ENCODE assay signal across 30 cellular contexts in the genomic region with DNA sequence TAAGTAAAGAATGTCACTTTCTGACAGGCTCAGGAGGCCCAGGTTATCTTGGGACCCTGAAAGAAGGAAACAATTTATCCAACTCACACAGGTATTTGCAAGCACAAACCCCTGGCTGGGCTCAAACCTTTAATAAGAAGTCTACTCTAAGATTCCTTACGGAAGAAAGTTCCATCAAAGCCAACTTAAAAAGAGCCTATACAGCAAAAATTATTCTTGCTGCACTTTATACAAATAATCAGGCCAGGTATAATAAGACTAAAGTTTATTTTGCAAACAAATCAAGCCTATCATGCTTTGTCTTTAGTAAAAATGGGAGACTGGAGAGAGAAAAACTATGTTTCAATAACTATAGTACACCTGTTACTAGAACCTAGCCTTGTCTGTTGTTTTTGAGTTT.
"Had no signal": no experiment of that assay in that cellular context is flagged by ENCODE, and none has a peak within 500 bp of the region (broad histone marks: within the 10 kb centered on the region; RNA-seq: fewer than 3 reads in every experiment).

No MANE protein-coding gene starts in this region.

- ATAC-seq: activated CD8-positive, alpha-beta T cell treated with anti-CD3 and anti-CD28 coated beads for 36 hours; activated T-cell treated with anti-CD3 and anti-CD28 coated beads, Interleukin-2, amount 50 U/mL, for 4 hours; activated T-helper 17 cell treated with anti-CD3 and anti-CD28 coated beads, Interleukin-2, amount 50 U/mL, for 72 hours had no signal

- H3K4me1 Mint-ChIP-seq: activated T-helper 17 cell treated with anti-CD3 and anti-CD28 coated beads, Interleukin-2, amount 50 U/mL, for 72 hours had no signal

- H3K4me3 ChIP-seq: colonic mucosa, esophagus squamous epithelium had no signal

- H3K27me3 ChIP-seq: brain microvascular endothelial cell, colonic mucosa, esophagus squamous epithelium had no signal

- H3K27ac ChIP-seq: brain microvascular endothelial cell, colonic mucosa, epithelial cell of prostate, esophagus squamous epithelium had no signal

- H3K9me3 ChIP-seq: colonic mucosa, esophagus squamous epithelium had no signal

- H3K4me1 ChIP-seq: colonic mucosa had no signal

- H3K4me3 Mint-ChIP-seq: activated CD8-positive, alpha-beta T cell treated with anti-CD3 and anti-CD28 coated beads for 36 hours; activated naive CD8-positive, alpha-beta T cell; activated T-cell treated with anti-CD3 and anti-CD28 coated beads, Interleukin-2, amount 50 U/mL, for 4 hours; activated T-helper 17 cell treated with anti-CD3 and anti-CD28 coated beads, Interleukin-2, amount 50 U/mL, for 72 hours had no signal

- FAIRE-seq: astrocyte, bronchial epithelial cell, endometrium, endothelial cell of umbilical vein had no signal

- H3K9me3 Mint-ChIP-seq: activated CD8-positive, alpha-beta T cell treated with anti-CD3 and anti-CD28 coated beads for 36 hours; activated T-cell treated with anti-CD3 and anti-CD28 coated beads, Interleukin-2, amount 50 U/mL, for 4 hours; activated T-helper 17 cell treated with anti-CD3 and anti-CD28 coated beads, Interleukin-2, amount 50 U/mL, for 72 hours had no signal

- H3K27me3 Mint-ChIP-seq: activated CD8-positive, alpha-beta T cell treated with anti-CD3 and anti-CD28 coated beads for 36 hours; activated naive CD8-positive, alpha-beta T cell; activated T-helper 17 cell treated with anti-CD3 and anti-CD28 coated beads, Interleukin-2, amount 50 U/mL, for 72 hours had no signal

- H3K27ac Mint-ChIP-seq: activated CD8-positive, alpha-beta T cell treated with anti-CD3 and anti-CD28 coated beads for 36 hours; activated naive CD8-positive, alpha-beta T cell; activated T-helper 17 cell treated with anti-CD3 and anti-CD28 coated beads, Interleukin-2, amount 50 U/mL, for 72 hours had no signal

- H3K36me3 ChIP-seq: brain microvascular endothelial cell, colonic mucosa, esophagus squamous epithelium had no signal

- DNase-seq: activated CD4-positive, alpha-beta T cell treated with anti-CD3 and anti-CD28 coated beads for 4 hours; activated CD4-positive, alpha-beta T cell treated with anti-CD3 and anti-CD28 coated beads, Interleukin-2, amount 50 U/mL, for 1 hour; activated CD4-positive, alpha-beta T cell treated with anti-CD3 and anti-CD28 coated beads, Interleukin-2, amount 50 U/mL, for 48 hours; activated CD4-positive, CD25-positive, alpha-beta regulatory T cell; activated CD4-positive, CD25-positive, alpha-beta regulatory T cell treated with anti-CD3 and anti-CD28 coated beads, Interleukin-2, amount 50 U/mL, for 72 hours; activated CD8-positive, alpha-beta memory T cell treated with anti-CD3 and anti-CD28 coated beads for 24 hours; activated CD8-positive, alpha-beta T cell treated with anti-CD3 and anti-CD28 coated beads for 36 hours; activated effector memory CD4-positive, alpha-beta T cell treated with Interleukin-2 at 50 U/mL for 16 hours; activated gamma-delta T cell treated with Interleukin-2 at 50 U/mL for 16 hours; activated naive CD4-positive, alpha-beta T cell treated with anti-CD3 and anti-CD28 coated beads, Interleukin-2, amount 50 U/mL, for 16 hours; activated naive CD4-positive, alpha-beta T cell treated with Interleukin-2 at 50 U/mL for 16 hours; activated T-cell treated with anti-CD3 and anti-CD28 coated beads, Interleukin-2, amount 50 U/mL, for 4 hours; amniotic stem cell; anterior cingulate cortex; brain microvascular endothelial cell; central memory CD4-positive, alpha-beta T cell; cerebellar nuclear complex; colonic mucosa; effector CD8-positive, alpha-beta T cell; esophagus squamous epithelium; foreskin melanocyte; head of caudate nucleus; T-helper 2 cell had no signal
